21 cellular contexts compared by ENCODE assay signal in the genomic region with DNA sequence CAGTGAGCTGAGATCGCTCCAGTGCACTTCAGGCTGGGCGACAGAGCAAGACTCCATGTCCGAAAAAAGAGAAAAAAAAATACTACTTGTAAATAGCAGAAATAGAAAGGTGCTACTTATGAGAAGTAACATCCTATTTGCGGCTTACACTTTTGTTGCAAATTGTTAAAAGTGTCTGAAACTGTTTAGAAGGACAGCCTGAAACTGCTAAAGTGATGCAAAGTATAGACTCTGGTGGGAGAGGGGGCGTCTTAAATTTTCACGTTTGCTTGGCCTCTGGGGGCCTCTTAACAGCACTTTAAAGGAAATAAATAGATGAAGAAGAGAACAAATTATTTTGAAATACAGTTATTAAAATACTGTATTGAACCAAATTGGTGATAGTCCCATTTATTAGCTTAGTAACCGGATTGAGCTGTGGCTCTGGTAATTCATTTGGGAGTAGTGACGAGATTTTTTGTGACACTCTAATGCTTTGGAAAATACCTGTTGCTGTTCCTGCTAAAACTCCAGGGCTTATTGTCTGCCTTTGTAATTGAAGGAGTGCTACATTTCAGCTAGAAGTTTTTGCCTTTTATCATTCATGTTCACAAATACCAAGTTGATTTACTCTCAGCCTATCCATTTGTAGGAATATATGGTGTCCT. TPM values are rescaled to one million over a fixed set of nuclear protein-coding genes. Genes with fewer than 3 reads are reported as not detected.
A peak's percentile ranks its signal among the peaks of the same experiment; 100 is the strongest.
DNase-seq lines count a peak whose midpoint lies in the region; ATAC-seq and TF ChIP-seq lines count a peak whose summit lies in the region.
"Had no signal": no experiment of that assay in that cellular context is flagged by ENCODE, and none has a peak within 500 bp of the region (broad histone marks: within the 10 kb centered on the region; RNA-seq: fewer than 3 reads in every experiment).

No MANE protein-coding gene starts in this region.

- DNase-seq in Karpas-422 (peak; percentile 53), right lobe of liver (no peak), GM10266 (ENCODE audit: extremely low spot score) (no peak)
- DNase-seq in effector memory CD8-positive, alpha-beta T cell: no peak
- DNase-seq in stimulated activated effector memory CD8-positive, alpha-beta T cell treated with anti-CD3 and anti-CD28 coated beads, Interleukin-12 subunit alpha, Interleukin-12 subunit beta, amount 100 ng/mL, for 72 hours (ENCODE audit: low spot score in 2 of 2): no peak
- DNase-seq: activated CD4-positive, alpha-beta memory T cell treated with anti-CD3 and anti-CD28 coated beads for 36 hours; activated naive CD4-positive, alpha-beta T cell; dermis blood vessel endothelial cell; glutamatergic neuron; HCEC 1CT; left cardiac atrium; NCI-H146; NCI-H510A treated with DMSO at 0.1 percent for 48 hours; RPMI8226; T1000 had no signal

- H3K4me1 ChIP-seq in DOHH2 (ENCODE audit: control insufficient read depth, low read length): peaks cover 49% of the 10 kb centered on the region
- H3K4me1 ChIP-seq in Karpas-422 (ENCODE audit: low read length): peaks cover 34% of the 10 kb centered on the region
- peaks cover 0 to 12% (median 5%) of the 10 kb centered on the region in 4 donors for H3K4me1 ChIP-seq in right lobe of liver
- H3K4me1 ChIP-seq: parathyroid adenoma had no signal

- peaks cover 91% of the 10 kb centered on the region for H3K79me2 ChIP-seq in DOHH2 (ENCODE audit: control insufficient read depth, low read length)
- peaks cover 44% of the 10 kb centered on the region for H3K79me2 ChIP-seq in Karpas-422 (ENCODE audit: low read length)

- no peak for TF ChIP-seq POLR2A in right lobe of liver (IDR thresholded peaks at IDR 0.05)

- peaks cover 8% of the 10 kb centered on the region for H3F3A ChIP-seq in DOHH2 (ENCODE audit: control insufficient read depth, insufficient read depth)

- no peak for TF ChIP-seq CTCF in DOHH2 (IDR thresholded peaks at IDR 0.05; ENCODE audit: low read depth, low read length, poor library complexity, severe bottlenecking)
- no peak for TF ChIP-seq CTCF in right lobe of liver (IDR thresholded peaks at IDR 0.05)
- TF ChIP-seq CTCF in GM10266 (IDR thresholded peaks at IDR 0.05; ENCODE audit: control insufficient read depth, insufficient read depth, low read depth, missing control alignments): no peak

- no peaks in the 10 kb centered on the region for H3K27me3 Mint-ChIP-seq in effector memory CD8-positive, alpha-beta T cell
- H3K27me3 Mint-ChIP-seq: activated CD4-positive, alpha-beta memory T cell treated with anti-CD3 and anti-CD28 coated beads for 36 hours had no signal

- no peak for ATAC-seq in effector memory CD8-positive, alpha-beta T cell (replicated peaks)
- ATAC-seq in stimulated activated effector memory CD8-positive, alpha-beta T cell treated with anti-CD3 and anti-CD28 coated beads, Interleukin-12 subunit alpha, Interleukin-12 subunit beta, amount 100 ng/mL, for 72 hours: no peak
- ATAC-seq in right lobe of liver: no peak
- ATAC-seq in GM18858 (IDR thresholded peaks at IDR 0.05; ENCODE audit: unreplicated experiment): no peak
- ATAC-seq: left cardiac atrium, SK-N-SH treated with all-trans-retinoic acid at 6 μM for 48 hours had no signal

- intact Hi-C loops in right lobe of liver (cut with DNase I): no loop called here

- H3K27ac ChIP-seq in DOHH2 (ENCODE audit: low read depth, low read length) (peak overlapping the region; percentile 12; the same call in 1 of the 2 replicates), Karpas-422 (ENCODE audit: low read length) (peak overlapping the region; percentile 56), right lobe of liver (no peak overlapping the region)
- H3K27ac ChIP-seq: parathyroid adenoma had no signal

- H2AFZ ChIP-seq in Karpas-422 (ENCODE audit: low read length): no peak overlapping the region
- H2AFZ ChIP-seq: parathyroid adenoma had no signal

- peak overlapping the region; percentile 44 for H3K4me2 ChIP-seq in DOHH2 (ENCODE audit: low read length)
- peak overlapping the region; percentile 6 for H3K4me2 ChIP-seq in Karpas-422 (ENCODE audit: low read depth, low read length, poor library complexity, severe bottlenecking)

- peak overlapping the region; percentile 9 to 47 for H3K27ac Mint-ChIP-seq in effector memory CD8-positive, alpha-beta T cell
- peak overlapping the region; percentile 70 for H3K27ac Mint-ChIP-seq in stimulated activated effector memory CD8-positive, alpha-beta T cell treated with anti-CD3 and anti-CD28 coated beads, Interleukin-12 subunit alpha, Interleukin-12 subunit beta, amount 100 ng/mL, for 72 hours
- H3K27ac Mint-ChIP-seq: activated CD4-positive, alpha-beta memory T cell treated with anti-CD3 and anti-CD28 coated beads for 36 hours had no signal

- 80% methylated on average over 6 of the region's 8 CpGs for WGBS in right lobe of liver (ENCODE audit: insufficient coverage, low coverage, low lambda C conversion rate, missing lambda C conversion rate)

- H3K36me3 ChIP-seq in DOHH2 (ENCODE audit: control insufficient read depth, low read length) (peaks cover 21% of the 10 kb centered on the region), Karpas-422 (ENCODE audit: insufficient read depth, low read length) (peaks cover 7% of the 10 kb centered on the region), right lobe of liver (no peaks in the 10 kb centered on the region)

- no peaks in the 10 kb centered on the region for H3K9me2 ChIP-seq in DOHH2 (replicated peaks; ENCODE audit: control insufficient read depth, low read length)
- no peaks in the 10 kb centered on the region for H3K9me2 ChIP-seq in Karpas-422 (replicated peaks; ENCODE audit: insufficient read depth, low read length)

- no peak overlapping the region for H3K4me3 Mint-ChIP-seq in effector memory CD8-positive, alpha-beta T cell
- no peak overlapping the region for H3K4me3 Mint-ChIP-seq in stimulated activated effector memory CD8-positive, alpha-beta T cell treated with anti-CD3 and anti-CD28 coated beads, Interleukin-12 subunit alpha, Interleukin-12 subunit beta, amount 100 ng/mL, for 72 hours
- H3K4me3 Mint-ChIP-seq: activated CD4-positive, alpha-beta memory T cell treated with anti-CD3 and anti-CD28 coated beads for 36 hours had no signal

- no peak overlapping the region for H3K9ac ChIP-seq in Karpas-422 (ENCODE audit: low read length)
- H3K9ac ChIP-seq: parathyroid adenoma had no signal

- H3K27me3 ChIP-seq in DOHH2 (ENCODE audit: control insufficient read depth, low read length): no peaks in the 10 kb centered on the region
- H3K27me3 ChIP-seq in Karpas-422 (ENCODE audit: low read length): no peaks in the 10 kb centered on the region
- H3K27me3 ChIP-seq in right lobe of liver: no peaks in the 10 kb centered on the region

- peaks cover 30 to 42% of the 10 kb centered on the region in 2 donors for H3K4me1 Mint-ChIP-seq in effector memory CD8-positive, alpha-beta T cell (ENCODE audit: low read depth in 2 of 2)
- H3K4me1 Mint-ChIP-seq in stimulated activated effector memory CD8-positive, alpha-beta T cell treated with anti-CD3 and anti-CD28 coated beads, Interleukin-12 subunit alpha, Interleukin-12 subunit beta, amount 100 ng/mL, for 72 hours: peaks cover 45% of the 10 kb centered on the region

- no peaks in the 10 kb centered on the region for H3K9me3 ChIP-seq in DOHH2 (ENCODE audit: control insufficient read depth, insufficient read depth, low read length)
- no peaks in the 10 kb centered on the region for H3K9me3 ChIP-seq in Karpas-422 (ENCODE audit: low read length)
- H3K9me3 ChIP-seq in right lobe of liver: no peaks in the 10 kb centered on the region

- peaks cover 12% of the 10 kb centered on the region for H3K36me3 Mint-ChIP-seq in effector memory CD8-positive, alpha-beta T cell (ENCODE audit: insufficient read depth)
- peaks cover 24% of the 10 kb centered on the region for H3K36me3 Mint-ChIP-seq in stimulated activated effector memory CD8-positive, alpha-beta T cell treated with anti-CD3 and anti-CD28 coated beads, Interleukin-12 subunit alpha, Interleukin-12 subunit beta, amount 100 ng/mL, for 72 hours

- H3K4me3 ChIP-seq in DOHH2 (ENCODE audit: low read length): peak overlapping the region; percentile 8
- no peak overlapping the region for H3K4me3 ChIP-seq in Karpas-422 (ENCODE audit: low read length)
- no peak overlapping the region for H3K4me3 ChIP-seq in right lobe of liver

- peaks cover 7% of the 10 kb centered on the region; the same call in 1 of the 2 replicates for H4K20me1 ChIP-seq in DOHH2 (ENCODE audit: control insufficient read depth, insufficient read depth, low read depth, low read length)
- H4K20me1 ChIP-seq in Karpas-422 (ENCODE audit: insufficient read depth, low read depth, low read length): 0 out of 2 replicates have a peak, but pooled peaks cover 5% of the 10 kb centered on the region

- H3K9me3 Mint-ChIP-seq in effector memory CD8-positive, alpha-beta T cell: no peaks in the 10 kb centered on the region
- H3K9me3 Mint-ChIP-seq in stimulated activated effector memory CD8-positive, alpha-beta T cell treated with anti-CD3 and anti-CD28 coated beads, Interleukin-12 subunit alpha, Interleukin-12 subunit beta, amount 100 ng/mL, for 72 hours: no peaks in the 10 kb centered on the region
- H3K9me3 Mint-ChIP-seq: activated CD4-positive, alpha-beta memory T cell treated with anti-CD3 and anti-CD28 coated beads for 36 hours had no signal

RNA-seq across cellular contexts. Expression of a gene that starts 6.1 kb away (rescaled TPM):
- total RNA-seq in Karpas-422 (2014; rRNA removed; shearing (Covaris generic); ENCODE audit: low replicate concordance): 19.7 and 28.1 TPM in 2 replicates
- total RNA-seq in right lobe of liver: 1 to 10 TPM; 6.2 to 9.5 (median 7.4) TPM

RNA-seq across cellular contexts. Expression of a gene that starts 55.0 kb away (rescaled TPM):
- not detected in 2 replicates for total RNA-seq in Karpas-422 (2014; rRNA removed; shearing (Covaris generic); ENCODE audit: low replicate concordance)
- total RNA-seq in right lobe of liver: under 1 TPM in 2 of 6 experiments, not detected in 4; 0.09 to 0.10 TPM
- total RNA-seq: Daoy, dermis blood vessel endothelial cell, endothelial cell of umbilical vein, left cardiac atrium had no signal

Comparison
In these comparisons a context has a peak if more than half of its experiments do, and no peak if none do; other contexts are left out.
1. H3K27ac ChIP-seq: peak in DOHH2 (single experiment) and Karpas-422 (single experiment); none in right lobe of liver (0 of 3).